25 cellular contexts compared by ENCODE assay signal in the genomic region with DNA sequence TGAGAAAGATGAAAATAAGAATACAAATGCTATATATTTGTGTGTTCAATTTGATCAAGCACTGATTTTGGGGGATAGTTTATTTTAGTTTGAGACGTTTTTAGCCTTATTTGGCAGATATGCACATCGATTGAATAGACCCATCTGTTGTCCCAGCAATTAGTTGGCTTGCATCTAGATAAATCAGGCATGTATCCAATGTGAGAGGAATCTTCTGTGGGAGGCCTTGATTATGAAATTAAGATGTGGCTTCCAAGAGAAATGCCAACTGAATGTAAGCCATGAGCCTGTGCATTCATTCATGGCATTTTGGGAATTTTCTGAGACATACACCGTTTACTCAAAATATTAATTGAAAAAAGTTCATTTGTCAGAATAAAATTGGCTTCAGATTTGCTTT.
"Had no signal": no experiment of that assay in that cellular context is flagged by ENCODE, and none has a peak within 500 bp of the region (broad histone marks: within the 10 kb centered on the region; RNA-seq: fewer than 3 reads in every experiment).

No MANE protein-coding gene starts in this region.

- H3K4me2 ChIP-seq: KMS-11 had no signal

- H3K36me3 ChIP-seq: ascending aorta, cardiac muscle cell, SJCRH30, WERI-Rb-1 had no signal

- H3K4me1 ChIP-seq: ascending aorta, SJCRH30 had no signal

- H3K4me3 ChIP-seq: ascending aorta, cardiac muscle cell, SJCRH30, SK-N-MC had no signal

- DNase-seq: activated CD4-positive, alpha-beta T cell treated with anti-CD3 and anti-CD28 coated beads for 1 hour; activated CD4-positive, alpha-beta T cell treated with anti-CD3 and anti-CD28 coated beads, Interleukin-2, amount 10 ng/mL, durations not matched to agents 24 days and 14 days; activated CD4-positive, alpha-beta T cell treated with anti-CD3 and anti-CD28 coated beads, Interleukin-2, amount 50 U/mL, for 4 hours; activated CD4-positive, CD25-positive, alpha-beta regulatory T cell; activated CD8-positive, alpha-beta T cell treated with anti-CD3 and anti-CD28 coated beads for 36 hours; activated gamma-delta T cell; activated naive CD4-positive, alpha-beta T cell treated with Interleukin-2 at 50 U/mL for 16 hours; activated naive CD8-positive, alpha-beta T cell treated with anti-CD3 and anti-CD28 coated beads, Interleukin-2, amount 10 ng/mL, durations not matched to agents 7 days and 5 days; activated T-cell treated with anti-CD3 and anti-CD28 coated beads, Interleukin-2, amount 50 U/mL, for 1 hour; activated T-cell treated with anti-CD3 and anti-CD28 coated beads, Interleukin-2, amount 50 U/mL, for 72 hours; MM.1S; MV-4-11; NCI-H1092; NCI-H146; NCI-H2029; NCI-H2227 treated with DMSO at 0.1 percent for 48 hours; NCI-H524 treated with DMSO at 0.1 percent for 48 hours; SHP77; SJCRH30; T1000; WERI-Rb-1 had no signal

- H3K27ac ChIP-seq: ascending aorta, cardiac muscle cell, KMS-11, SJCRH30, SK-N-MC, WERI-Rb-1 had no signal

- H3K27me3 ChIP-seq: ascending aorta, cardiac muscle cell, SJCRH30 had no signal

- H3K9me3 ChIP-seq: ascending aorta, SJCRH30 had no signal
